Comparison of ENCODE assay signal across 10 cellular contexts in the genomic region with DNA sequence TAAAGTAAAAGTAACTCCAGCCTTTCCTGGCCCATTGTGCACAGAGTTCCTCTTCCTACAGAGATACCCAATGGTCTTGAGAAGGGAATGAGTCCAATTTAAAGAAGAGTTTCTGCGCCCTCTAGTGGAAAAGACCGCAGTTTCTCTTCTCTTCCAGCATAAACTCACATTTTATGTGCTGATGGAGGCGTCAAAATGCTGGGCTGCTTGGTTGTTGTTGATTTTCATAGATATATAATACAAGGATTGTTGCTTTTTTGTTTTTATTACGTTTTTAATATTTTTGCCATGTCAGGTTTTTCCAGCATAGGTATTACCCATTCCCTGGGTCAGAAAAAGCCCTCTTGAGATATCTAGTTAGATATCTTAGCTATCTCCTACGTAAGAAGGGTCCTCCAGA.
DNase-seq lines count a peak whose midpoint lies in the region; ATAC-seq and TF ChIP-seq lines count a peak whose summit lies in the region.
"Had no signal": no experiment of that assay in that cellular context is flagged by ENCODE, and none has a peak within 500 bp of the region (broad histone marks: within the 10 kb centered on the region; RNA-seq: fewer than 3 reads in every experiment).

No MANE protein-coding gene starts in this region.

- H3K27me3 ChIP-seq in DND-41 (ENCODE audit: insufficient read depth, low read length, poor library complexity): peaks cover 4% of the 10 kb centered on the region
- H3K27me3 ChIP-seq: SJSA1 had no signal

- ATAC-seq in DND-41 (ENCODE audit: insufficient read depth, low read depth) (no peak), GM18511 (IDR thresholded peaks at IDR 0.05; ENCODE audit: unreplicated experiment) (no peak), HG03196 (IDR thresholded peaks at IDR 0.05; ENCODE audit: unreplicated experiment) (no peak), GM21423 (IDR thresholded peaks at IDR 0.05; ENCODE audit: unreplicated experiment) (no peak)

- H3K4me2 ChIP-seq in DND-41 (ENCODE audit: insufficient read depth, low read length): no peak overlapping the region

- no peak overlapping the region for H3K4me3 Mint-ChIP-seq in glutamatergic neuron (ENCODE audit: unreplicated experiment)

- no peaks in the 10 kb centered on the region for H4K20me1 ChIP-seq in DND-41 (ENCODE audit: insufficient read depth, low read length)

- no peaks in the 10 kb centered on the region for H3K9me3 ChIP-seq in DND-41 (ENCODE audit: insufficient read depth, low read length, severe bottlenecking)
- H3K9me3 ChIP-seq: SJSA1 had no signal

- H3K4me1 ChIP-seq in DND-41 (ENCODE audit: insufficient read depth, low read length): no peaks in the 10 kb centered on the region
- H3K4me1 ChIP-seq: SJSA1 had no signal

- no peak overlapping the region for H3K4me3 ChIP-seq in DND-41 (ENCODE audit: low read depth in 1 of 2, low read length in 2 of 2)
- H3K4me3 ChIP-seq: lung, SJSA1 had no signal

- H3K4me1 Mint-ChIP-seq in glutamatergic neuron (ENCODE audit: low read depth, unreplicated experiment): no peaks in the 10 kb centered on the region

- H3K79me2 ChIP-seq in DND-41 (ENCODE audit: insufficient read depth, low read length): no peaks in the 10 kb centered on the region

- no peak overlapping the region for H3K27ac Mint-ChIP-seq in glutamatergic neuron (ENCODE audit: unreplicated experiment)

- TF ChIP-seq CTCF in DND-41 (IDR thresholded peaks at IDR 0.05; ENCODE audit: borderline replicate concordance, extremely low read depth, low read length, poor library complexity, severe bottlenecking) (peak; percentile 61), glutamatergic neuron (IDR thresholded peaks at IDR 0.05; ENCODE audit: partially characterized antibody, unreplicated experiment) (peak; percentile 88)

- H3K36me3 Mint-ChIP-seq in glutamatergic neuron (ENCODE audit: unreplicated experiment): no peaks in the 10 kb centered on the region

- no peak overlapping the region for H3K27ac ChIP-seq in DND-41 (ENCODE audit: low read length)
- H3K27ac ChIP-seq: SJSA1 had no signal

- in situ Hi-C loops in SK-MEL-5 (cut with HindIII; ENCODE audit: low pct_unique_long_range_greater_than_20kb, low sequenced_read_pairs): no loop called here

- DNase-seq in DND-41 (peak; percentile 9), HT1080 (ENCODE audit: low read depth) (peak; percentile 55), SK-MEL-5 (ENCODE audit: low read depth, low spot score) (peak; percentile 80), glutamatergic neuron (peak; percentile 43), occipital lobe (lab: John Stamatoyannopoulos, UW) (no peak)

- H3K9ac ChIP-seq in DND-41 (ENCODE audit: low read depth, low read length): no peak overlapping the region

- peaks cover 3% of the 10 kb centered on the region for H3K27me3 Mint-ChIP-seq in glutamatergic neuron (ENCODE audit: unreplicated experiment)

- H2AFZ ChIP-seq in DND-41 (ENCODE audit: low read depth, low read length): no peak overlapping the region

- H3K9me3 Mint-ChIP-seq in glutamatergic neuron (ENCODE audit: unreplicated experiment): no peaks in the 10 kb centered on the region

- no peaks in the 10 kb centered on the region for H3K36me3 ChIP-seq in DND-41 (ENCODE audit: insufficient read depth, low read length)
- H3K36me3 ChIP-seq: SJSA1 had no signal
